ENCODE assay signal across 17 cellular contexts in the genomic region with DNA sequence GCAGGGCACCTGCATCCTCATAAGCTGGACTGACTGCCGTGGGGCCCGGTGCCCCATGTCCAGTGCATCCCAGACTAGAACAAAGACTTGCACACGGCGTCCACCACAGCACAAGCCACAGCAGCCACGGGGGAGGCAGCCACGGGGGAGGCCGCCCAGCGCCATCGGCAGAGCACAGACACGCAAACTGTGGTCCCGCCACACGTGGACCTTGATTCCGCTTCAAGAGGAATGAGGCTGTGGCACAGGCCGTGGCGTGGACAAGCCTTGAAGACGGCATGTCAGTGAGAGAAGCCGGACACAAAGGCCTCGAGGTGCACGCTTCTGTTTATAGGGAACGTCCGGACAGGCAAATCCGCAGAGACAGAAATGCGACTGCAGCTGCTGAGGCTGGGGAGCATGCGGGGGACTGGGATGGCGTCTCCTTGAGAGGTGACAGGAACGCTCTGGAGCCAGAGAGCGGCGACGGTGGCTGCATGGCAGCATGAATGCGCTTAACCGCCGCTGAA. TPM values are rescaled to one million over a fixed set of nuclear protein-coding genes. Genes with fewer than 3 reads are reported as not detected.
DNase-seq lines count a peak whose midpoint lies in the region; ATAC-seq and TF ChIP-seq lines count a peak whose summit lies in the region.
"Had no signal": no experiment of that assay in that cellular context is flagged by ENCODE, and none has a peak within 500 bp of the region (broad histone marks: within the 10 kb centered on the region; RNA-seq: fewer than 3 reads in every experiment).

No MANE protein-coding gene starts in this region.

- no peak for TF ChIP-seq POLR2A in heart left ventricle (IDR thresholded peaks at IDR 0.05)

- intact Hi-C loops in left ventricle myocardium superior (cut with micrococcal nuclease) (no loop called here), heart left ventricle (cut with DNase I) (no loop called here)

- peaks cover 1% of the 10 kb centered on the region for H3K36me3 Mint-ChIP-seq in chondrocyte (ENCODE audit: low read depth)

- no peak overlapping the region for H2BK12ac ChIP-seq in neuronal stem cell (ENCODE audit: low read length)

- H3K4me3 ChIP-seq in heart left ventricle = no peak overlapping the region
- no peak overlapping the region for H3K4me3 ChIP-seq in neuronal stem cell (ENCODE audit: low read length in 2 of 2)
- H3K4me3 ChIP-seq: A549, Peyer's patch, SK-N-MC had no signal

- H3K9me3 Mint-ChIP-seq in chondrocyte (ENCODE audit: low read depth) = peaks cover 14% of the 10 kb centered on the region

- H3K18ac ChIP-seq in neuronal stem cell (ENCODE audit: low read length) = no peak overlapping the region

- H3K27ac Mint-ChIP-seq in chondrocyte (ENCODE audit: unreplicated experiment) = no peak overlapping the region

- peak; percentile 19 for DNase-seq in left ventricle myocardium superior
- DNase-seq in heart left ventricle = no peak
- peak; percentile 81 for DNase-seq in chondrocyte (ENCODE audit: low spot score)
- DNase-seq in neuronal stem cell (ENCODE audit: low spot score) = no peak
- no peak for DNase-seq in SIG-M5 (lab: John Stamatoyannopoulos, UW)
- DNase-seq in HuH-7.5 (ENCODE audit: low spot score) = no peak
- DNase-seq in NCI-H146 treated with DMSO at 0.1 percent for 48 hours (lab: John Stamatoyannopoulos, UW; ENCODE audit: unreplicated experiment) = no peak
- DNase-seq: EL, GF-D8, Karpas-422, NCI-H187, NCI-H446 had no signal

- H3K4me1 ChIP-seq in heart left ventricle = peaks cover 0 to 12% (median 3%) of the 10 kb centered on the region in 12 donors
- no peaks in the 10 kb centered on the region for H3K4me1 ChIP-seq in neuronal stem cell (ENCODE audit: control insufficient read depth in 2 of 2, insufficient read depth in 1 of 2, low read depth in 1 of 2, low read length in 2 of 2)
- H3K4me1 ChIP-seq: A549, BE2C, Peyer's patch had no signal

- no peak overlapping the region for H3K9ac ChIP-seq in neuronal stem cell (ENCODE audit: low read depth, low read length, poor library complexity)

- H3K4ac ChIP-seq in neuronal stem cell (ENCODE audit: low read length) = no peak overlapping the region

- H3K36me3 ChIP-seq in heart left ventricle = no peaks in the 10 kb centered on the region
- H3K36me3 ChIP-seq in neuronal stem cell (replicated peaks in 1 of 2; ENCODE audit: control insufficient read depth in 2 of 2, insufficient read depth in 2 of 2, low read length in 2 of 2) = no peaks in the 10 kb centered on the region
- H3K36me3 ChIP-seq: BE2C, Peyer's patch had no signal

- peak overlapping the region; percentile 31 for H3K23ac ChIP-seq in neuronal stem cell (ENCODE audit: low read depth, low read length, poor library complexity)

- no peak overlapping the region for H2BK15ac ChIP-seq in neuronal stem cell (ENCODE audit: low read length)

- TF ChIP-seq CTCF in heart left ventricle (IDR thresholded peaks at IDR 0.05) (no peak), chondrocyte (IDR thresholded peaks at IDR 0.05) (no peak)

- no peak for ATAC-seq in left ventricle myocardium superior
- no peak for ATAC-seq in heart left ventricle
- ATAC-seq: A549 had no signal

- peaks cover 2% of the 10 kb centered on the region for H3K27me3 Mint-ChIP-seq in chondrocyte (ENCODE audit: low read depth)

- H3K4me3 Mint-ChIP-seq in chondrocyte (ENCODE audit: unreplicated experiment) = no peak overlapping the region

- no peak overlapping the region for H4K91ac ChIP-seq in neuronal stem cell (ENCODE audit: low read depth, low read length, poor library complexity)

- peaks cover 0 to 40% (median 17%) of the 10 kb centered on the region in 12 donors for H3K9me3 ChIP-seq in heart left ventricle
- peaks cover 14 to 21% of the 10 kb centered on the region in 2 donors for H3K9me3 ChIP-seq in neuronal stem cell (replicated peaks in 1 of 2; ENCODE audit: control insufficient read depth in 2 of 2, insufficient read depth in 1 of 2, low read depth in 1 of 2, low read length in 2 of 2)

- no peak overlapping the region for H2BK5ac ChIP-seq in neuronal stem cell (ENCODE audit: low read length)

- H2AFZ ChIP-seq in neuronal stem cell (ENCODE audit: low read length) = no peak overlapping the region

- 93 to 97% (median 94%) methylated on average over 23 to 32 of the region's 32 CpGs for WGBS in heart left ventricle, 4 donors
- WGBS in neuronal stem cell (ENCODE audit: extremely low coverage in 2 of 2, insufficient read length in 2 of 2, insufficient replicate concordance in 1 of 2), 2 donors = no CpG with 5 or more reads among the region's 32 CpGs

- no peaks in the 10 kb centered on the region for H3K79me1 ChIP-seq in neuronal stem cell (ENCODE audit: low read depth, low read length)

- H2AK5ac ChIP-seq in neuronal stem cell (ENCODE audit: low read depth, low read length) = no peak overlapping the region

- H3K27me3 ChIP-seq in heart left ventricle (no peaks in the 10 kb centered on the region), neuronal stem cell (ENCODE audit: control insufficient read depth in 3 of 3, insufficient read depth in 3 of 3, low read depth in 1 of 3, low read length in 3 of 3) (peaks cover 0 to 3% (median 0%) of the 10 kb centered on the region in 3 experiments)
- H3K27me3 ChIP-seq: BE2C, Peyer's patch had no signal

- H3K14ac ChIP-seq in neuronal stem cell (ENCODE audit: low read length) = no peak overlapping the region

- no peak overlapping the region for H3K4me2 ChIP-seq in neuronal stem cell (ENCODE audit: insufficient read depth, low read length, poor library complexity, severe bottlenecking)
- H3K4me2 ChIP-seq: A549 had no signal

- no peaks in the 10 kb centered on the region for H3K4me1 Mint-ChIP-seq in chondrocyte (ENCODE audit: low read depth)

- no peak overlapping the region for H2BK120ac ChIP-seq in neuronal stem cell (ENCODE audit: low read depth, low read length)

- no peak overlapping the region for H3K27ac ChIP-seq in heart left ventricle
- H3K27ac ChIP-seq in neuronal stem cell (replicated peaks; ENCODE audit: low read length) = no peak overlapping the region
- H3K27ac ChIP-seq: A549, Peyer's patch, SK-N-MC had no signal

- no peak overlapping the region for H4K8ac ChIP-seq in neuronal stem cell (ENCODE audit: low read depth, low read length)

RNA-seq across cellular contexts. Expression of a gene that starts 10.1 kb away (rescaled TPM):
- 4.4 TPM for total RNA-seq in left ventricle myocardium superior
- total RNA-seq in heart left ventricle = 1 to 10 TPM in 7 of 9 donors, under 1 TPM in 2; 0.75 to 7.0 (median 3.3) TPM
- 1 to 10 TPM; 1.5 to 5.9 TPM for polyA plus RNA-seq in heart left ventricle
- total RNA-seq in chondrocyte = not detected in 3 replicates
- polyA plus RNA-seq in neuronal stem cell (2013, experiment 1 of 2) = 0.13 TPM
- 0.12 TPM for polyA plus RNA-seq in neuronal stem cell (2013, experiment 2 of 2)
- total RNA-seq: M059J had no signal

Comparison
In these comparisons a context has a peak if more than half of its experiments do, and no peak if none do; other contexts are left out.
1. DNase-seq: peak in left ventricle myocardium superior (single experiment) and chondrocyte (single experiment); none in heart left ventricle (0 of 5), neuronal stem cell (single experiment), SIG-M5 (single experiment), HuH-7.5 (single experiment) and NCI-H146 treated with DMSO at 0.1 percent for 48 hours (single experiment).